23 cellular contexts compared by ENCODE assay signal in the genomic region with DNA sequence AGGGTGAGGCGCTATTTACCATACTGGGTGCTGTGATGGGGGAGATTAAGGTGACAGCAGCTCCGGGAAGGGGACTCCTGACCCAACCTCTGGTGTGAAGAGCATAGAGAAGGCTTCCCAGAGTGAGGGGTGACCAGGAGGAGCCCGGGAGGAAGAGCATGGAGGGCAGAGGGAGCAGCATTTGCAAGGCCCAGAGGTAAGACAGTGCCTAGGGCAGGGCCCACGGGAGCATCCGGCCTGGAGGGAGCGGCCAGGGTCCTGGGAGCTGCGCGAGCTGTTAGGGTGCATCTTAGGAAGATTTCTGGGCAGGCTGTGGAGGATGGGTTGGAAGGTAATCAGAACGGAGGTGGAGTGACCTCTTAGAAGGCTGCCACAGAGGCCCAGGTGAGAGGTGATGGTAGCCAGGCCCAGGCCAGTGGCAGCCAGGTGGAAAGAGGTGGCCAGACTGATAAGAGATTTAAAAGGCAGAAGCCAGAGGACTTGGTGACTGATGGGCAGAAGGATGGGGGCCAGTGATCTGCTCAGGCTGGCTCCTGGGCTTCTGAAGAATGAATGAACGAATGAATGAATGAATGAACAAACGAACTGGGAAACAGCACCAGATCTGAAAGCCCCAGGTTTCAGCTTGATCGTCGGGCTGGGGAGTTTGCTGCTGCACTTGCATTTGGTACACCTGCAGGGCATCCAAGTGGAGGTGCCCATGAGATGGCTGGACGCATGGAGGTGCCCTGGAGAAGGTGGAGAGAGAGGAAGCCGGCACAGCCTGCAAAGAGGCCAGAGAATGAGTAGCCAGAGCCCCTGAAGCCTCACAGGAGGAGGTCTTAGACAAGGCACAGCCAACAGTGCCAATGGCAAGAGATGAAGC. TPM values are rescaled to one million over a fixed set of nuclear protein-coding genes. Genes with fewer than 3 reads are reported as not detected.
A peak's percentile ranks its signal among the peaks of the same experiment; 100 is the strongest.
DNase-seq lines count a peak whose midpoint lies in the region; ATAC-seq and TF ChIP-seq lines count a peak whose summit lies in the region.
"Had no signal": no experiment of that assay in that cellular context is flagged by ENCODE, and none has a peak within 500 bp of the region (broad histone marks: within the 10 kb centered on the region; RNA-seq: fewer than 3 reads in every experiment).

No MANE protein-coding gene starts in this region.

- H3K4me2 ChIP-seq in osteoblast (ENCODE audit: insufficient read depth, low read length): no peak overlapping the region

- H3K36me3 ChIP-seq in cardiac muscle cell: no peaks in the 10 kb centered on the region
- no peaks in the 10 kb centered on the region for H3K36me3 ChIP-seq in osteoblast (ENCODE audit: insufficient read depth, low read length)
- H3K36me3 ChIP-seq: BE2C, esophagus squamous epithelium, gastrocnemius medialis had no signal

- H3K4me1 ChIP-seq in cardiac muscle cell (ENCODE audit: low read depth) (peaks cover 37% of the 10 kb centered on the region), osteoblast (ENCODE audit: insufficient read depth, low read length) (peaks cover 49% of the 10 kb centered on the region)
- H3K4me1 ChIP-seq: gastrocnemius medialis had no signal

- H3K27ac ChIP-seq in cardiac muscle cell (peak overlapping the region; percentile 43), osteoblast (ENCODE audit: low read depth, low read length) (no peak overlapping the region)
- H3K27ac ChIP-seq: esophagus squamous epithelium, gastrocnemius medialis had no signal

- no peak for ATAC-seq in left ventricle myocardium superior
- no peak for ATAC-seq in stimulated activated naive CD8-positive, alpha-beta T cell treated with anti-CD3 and anti-CD28 coated beads, Interleukin-15, amount 100 ng/mL, for 72 hours
- ATAC-seq: activated T-cell treated with anti-CD3 and anti-CD28 coated beads, Interleukin-2, amount 50 U/mL, for 72 hours; gastrocnemius medialis; stimulated activated effector memory CD8-positive, alpha-beta T cell treated with anti-CD3 and anti-CD28 coated beads, Interleukin-12 subunit alpha, Interleukin-12 subunit beta, amount 100 ng/mL, for 72 hours had no signal

- H2AFZ ChIP-seq in osteoblast (ENCODE audit: low read length): no peak overlapping the region

- TF ChIP-seq CTCF in cardiac muscle cell (IDR thresholded peaks at IDR 0.05; ENCODE audit: low read depth, low read length) (no peak), glutamatergic neuron (IDR thresholded peaks at IDR 0.05; ENCODE audit: partially characterized antibody, unreplicated experiment) (no peak), osteoblast (IDR thresholded peaks at IDR 0.05; ENCODE audit: extremely low read depth, low read depth, low read length) (no peak)

- H3K27ac Mint-ChIP-seq in glutamatergic neuron (ENCODE audit: unreplicated experiment): no peak overlapping the region
- no peak overlapping the region for H3K27ac Mint-ChIP-seq in stimulated activated naive CD8-positive, alpha-beta T cell treated with anti-CD3 and anti-CD28 coated beads, Interleukin-15, amount 100 ng/mL, for 72 hours
- no peak overlapping the region for H3K27ac Mint-ChIP-seq in T-helper 2 cell treated with Interferon-gamma antibody and Interleukin-4, amounts not matched to agents 5 μg/mL and 100 μg/mL, for 36 hours
- H3K27ac Mint-ChIP-seq: activated naive CD4-positive, alpha-beta T cell treated with anti-CD3 and anti-CD28 coated beads, Interleukin-2, amount 50 U/mL, for 24 hours; activated T-cell treated with anti-CD3 and anti-CD28 coated beads, Interleukin-2, amount 50 U/mL, for 72 hours; stimulated activated effector memory CD8-positive, alpha-beta T cell treated with anti-CD3 and anti-CD28 coated beads, Interleukin-12 subunit alpha, Interleukin-12 subunit beta, amount 100 ng/mL, for 72 hours had no signal

- H3K36me3 Mint-ChIP-seq in glutamatergic neuron (ENCODE audit: unreplicated experiment): no peaks in the 10 kb centered on the region
- no peaks in the 10 kb centered on the region for H3K36me3 Mint-ChIP-seq in T-helper 2 cell treated with Interferon-gamma antibody and Interleukin-4, amounts not matched to agents 5 μg/mL and 100 μg/mL, for 36 hours (ENCODE audit: low read depth)
- H3K36me3 Mint-ChIP-seq: activated naive CD4-positive, alpha-beta T cell treated with anti-CD3 and anti-CD28 coated beads, Interleukin-2, amount 50 U/mL, for 24 hours; naive B cell; stimulated activated effector memory CD8-positive, alpha-beta T cell treated with anti-CD3 and anti-CD28 coated beads, Interleukin-12 subunit alpha, Interleukin-12 subunit beta, amount 100 ng/mL, for 72 hours had no signal

- H3K79me2 ChIP-seq in osteoblast (ENCODE audit: insufficient read depth, low read length): peaks cover 4% of the 10 kb centered on the region

- H3K4me1 Mint-ChIP-seq in glutamatergic neuron (ENCODE audit: low read depth, unreplicated experiment): peaks cover 17% of the 10 kb centered on the region
- no peaks in the 10 kb centered on the region for H3K4me1 Mint-ChIP-seq in stimulated activated naive CD8-positive, alpha-beta T cell treated with anti-CD3 and anti-CD28 coated beads, Interleukin-15, amount 100 ng/mL, for 72 hours
- no peaks in the 10 kb centered on the region for H3K4me1 Mint-ChIP-seq in T-helper 2 cell treated with Interferon-gamma antibody and Interleukin-4, amounts not matched to agents 5 μg/mL and 100 μg/mL, for 36 hours (ENCODE audit: low read depth)
- H3K4me1 Mint-ChIP-seq: activated naive CD4-positive, alpha-beta T cell treated with anti-CD3 and anti-CD28 coated beads, Interleukin-2, amount 50 U/mL, for 24 hours; naive B cell; stimulated activated effector memory CD8-positive, alpha-beta T cell treated with anti-CD3 and anti-CD28 coated beads, Interleukin-12 subunit alpha, Interleukin-12 subunit beta, amount 100 ng/mL, for 72 hours had no signal

- no peaks in the 10 kb centered on the region for H3K9me3 ChIP-seq in cardiac muscle cell (ENCODE audit: low read depth)
- no peaks in the 10 kb centered on the region for H3K9me3 ChIP-seq in osteoblast (ENCODE audit: low read depth, low read length)
- H3K9me3 ChIP-seq: BE2C, esophagus squamous epithelium, gastrocnemius medialis, testis had no signal

- DNase-seq in cardiac muscle cell (ENCODE audit: low read depth in 1 of 2, low spot score in 1 of 2) (no peak), left ventricle myocardium superior (no peak), glutamatergic neuron (peak; percentile 8), osteoblast (ENCODE audit: insufficient read length, low spot score, missing footprints) (peak; percentile 65)
- DNase-seq in activated naive CD4-positive, alpha-beta T cell treated with Interleukin-2 at 50 U/mL for 16 hours: no peak
- no peak for DNase-seq in stimulated activated CD8-positive, alpha-beta memory T cell treated with anti-CD3 and anti-CD28 coated beads, Interleukin-4, amount 100 ng/mL, for 48 hours
- DNase-seq in stimulated activated naive CD8-positive, alpha-beta T cell treated with anti-CD3 and anti-CD28 coated beads, Interleukin-15, amount 100 ng/mL, for 72 hours: no peak
- no peak for DNase-seq in T-helper 2 cell treated with Interferon-gamma antibody and Interleukin-4, amounts not matched to agents 5 μg/mL and 100 μg/mL, for 36 hours (ENCODE audit: low spot score)
- DNase-seq: activated CD4-positive, alpha-beta T cell treated with anti-CD3 and anti-CD28 coated beads for 1 hour; activated T-cell treated with anti-CD3 and anti-CD28 coated beads, Interleukin-2, amount 50 U/mL, for 72 hours; BE2C; DND-41; endodermal cell; esophagus squamous epithelium; gastrocnemius medialis; Karpas-422; naive B cell; NCI-H1930; NCI-H226; NCI-H774; testis had no signal

- intact Hi-C loops in left ventricle myocardium superior (cut with micrococcal nuclease): no loop called here

- H3K4me3 ChIP-seq in cardiac muscle cell (no peak overlapping the region), osteoblast (ENCODE audit: insufficient read depth, low read length) (no peak overlapping the region)
- H3K4me3 ChIP-seq: esophagus squamous epithelium, gastrocnemius medialis, testis had no signal

- peaks cover 4% of the 10 kb centered on the region for H3K9me3 Mint-ChIP-seq in glutamatergic neuron (ENCODE audit: unreplicated experiment)
- H3K9me3 Mint-ChIP-seq in stimulated activated naive CD8-positive, alpha-beta T cell treated with anti-CD3 and anti-CD28 coated beads, Interleukin-15, amount 100 ng/mL, for 72 hours: no peaks in the 10 kb centered on the region
- H3K9me3 Mint-ChIP-seq in T-helper 2 cell treated with Interferon-gamma antibody and Interleukin-4, amounts not matched to agents 5 μg/mL and 100 μg/mL, for 36 hours: no peaks in the 10 kb centered on the region
- H3K9me3 Mint-ChIP-seq: activated naive CD4-positive, alpha-beta T cell treated with anti-CD3 and anti-CD28 coated beads, Interleukin-2, amount 50 U/mL, for 24 hours; activated T-cell treated with anti-CD3 and anti-CD28 coated beads, Interleukin-2, amount 50 U/mL, for 72 hours; endodermal cell; naive B cell; stimulated activated effector memory CD8-positive, alpha-beta T cell treated with anti-CD3 and anti-CD28 coated beads, Interleukin-12 subunit alpha, Interleukin-12 subunit beta, amount 100 ng/mL, for 72 hours had no signal

- no peaks in the 10 kb centered on the region for H4K20me1 ChIP-seq in osteoblast (ENCODE audit: insufficient read depth, low read length)

- H3K4me3 Mint-ChIP-seq in glutamatergic neuron (ENCODE audit: unreplicated experiment): no peak overlapping the region
- H3K4me3 Mint-ChIP-seq in stimulated activated naive CD8-positive, alpha-beta T cell treated with anti-CD3 and anti-CD28 coated beads, Interleukin-15, amount 100 ng/mL, for 72 hours: no peak overlapping the region
- no peak overlapping the region for H3K4me3 Mint-ChIP-seq in T-helper 2 cell treated with Interferon-gamma antibody and Interleukin-4, amounts not matched to agents 5 μg/mL and 100 μg/mL, for 36 hours
- H3K4me3 Mint-ChIP-seq: activated naive CD4-positive, alpha-beta T cell treated with anti-CD3 and anti-CD28 coated beads, Interleukin-2, amount 50 U/mL, for 24 hours; activated T-cell treated with anti-CD3 and anti-CD28 coated beads, Interleukin-2, amount 50 U/mL, for 72 hours; endodermal cell; naive B cell; stimulated activated effector memory CD8-positive, alpha-beta T cell treated with anti-CD3 and anti-CD28 coated beads, Interleukin-12 subunit alpha, Interleukin-12 subunit beta, amount 100 ng/mL, for 72 hours had no signal

- peaks cover 5% of the 10 kb centered on the region for H3K27me3 Mint-ChIP-seq in glutamatergic neuron (ENCODE audit: unreplicated experiment)
- H3K27me3 Mint-ChIP-seq in stimulated activated naive CD8-positive, alpha-beta T cell treated with anti-CD3 and anti-CD28 coated beads, Interleukin-15, amount 100 ng/mL, for 72 hours: peaks cover 46% of the 10 kb centered on the region
- peaks cover 13% of the 10 kb centered on the region for H3K27me3 Mint-ChIP-seq in T-helper 2 cell treated with Interferon-gamma antibody and Interleukin-4, amounts not matched to agents 5 μg/mL and 100 μg/mL, for 36 hours (ENCODE audit: low read depth)
- H3K27me3 Mint-ChIP-seq: activated naive CD4-positive, alpha-beta T cell treated with anti-CD3 and anti-CD28 coated beads, Interleukin-2, amount 50 U/mL, for 24 hours had no signal

- H3K27me3 ChIP-seq in cardiac muscle cell: no peaks in the 10 kb centered on the region
- H3K27me3 ChIP-seq in osteoblast (ENCODE audit: insufficient read depth, low read length): no peaks in the 10 kb centered on the region
- H3K27me3 ChIP-seq: BE2C, gastrocnemius medialis, testis had no signal

RNA-seq across cellular contexts. Expression of gene TMEM92, which starts 13.0 kb away (rescaled TPM):
- 14.2 and 30.0 TPM in 2 replicates for total RNA-seq in cardiac muscle cell
- polyA plus RNA-seq in cardiac muscle cell: 17.3 and 22.6 TPM in 2 replicates
- total RNA-seq in left ventricle myocardium superior: not detected
- total RNA-seq in glutamatergic neuron (ENCODE audit: unreplicated experiment): not detected
- total RNA-seq in osteoblast: under 0.01 and 0.36 TPM in 2 replicates
- total RNA-seq: gastrocnemius medialis had no signal

RNA-seq across cellular contexts. Expression of gene COL1A1, which starts 59.9 kb away (rescaled TPM):
- total RNA-seq in cardiac muscle cell (80.6 and 127 TPM in 2 replicates), left ventricle myocardium superior (26.8 TPM), glutamatergic neuron (ENCODE audit: unreplicated experiment) (10.1 TPM), osteoblast (6,718 and 8,987 TPM in 2 replicates)
- 212 and 261 TPM in 2 replicates for polyA plus RNA-seq in cardiac muscle cell

Comparison
In these comparisons a context has a peak if more than half of its experiments do, and no peak if none do; other contexts are left out.
1. RNA of gene TMEM92, which starts 13.0 kb away (total RNA-seq): 14.2 to 30.0 TPM in cardiac muscle cell; under 0.01 to 0.36 TPM in osteoblast, not detected in left ventricle myocardium superior (single experiment) and not detected in glutamatergic neuron (single experiment); every median in the first group is over 10 times any median in the second.
2. DNase-seq: peak in glutamatergic neuron (single experiment) and osteoblast (single experiment); none in cardiac muscle cell (0 of 2), left ventricle myocardium superior (single experiment), activated naive CD4-positive, alpha-beta T cell treated with Interleukin-2 at 50 U/mL for 16 hours (single experiment), stimulated activated CD8-positive, alpha-beta memory T cell treated with anti-CD3 and anti-CD28 coated beads, Interleukin-4, amount 100 ng/mL, for 48 hours (single experiment), stimulated activated naive CD8-positive, alpha-beta T cell treated with anti-CD3 and anti-CD28 coated beads, Interleukin-15, amount 100 ng/mL, for 72 hours (0 of 2) and T-helper 2 cell treated with Interferon-gamma antibody and Interleukin-4, amounts not matched to agents 5 μg/mL and 100 μg/mL, for 36 hours (single experiment).
3. RNA of gene COL1A1, which starts 59.9 kb away (total RNA-seq): 6,718 to 8,987 TPM in osteoblast; 80.6 to 127 TPM in cardiac muscle cell, 26.8 TPM in left ventricle myocardium superior (single experiment) and 10.1 TPM in glutamatergic neuron (single experiment); every median in the first group is over 10 times any median in the second.